Comparison of ENCODE assay signal across 17 cellular contexts in the genomic region with DNA sequence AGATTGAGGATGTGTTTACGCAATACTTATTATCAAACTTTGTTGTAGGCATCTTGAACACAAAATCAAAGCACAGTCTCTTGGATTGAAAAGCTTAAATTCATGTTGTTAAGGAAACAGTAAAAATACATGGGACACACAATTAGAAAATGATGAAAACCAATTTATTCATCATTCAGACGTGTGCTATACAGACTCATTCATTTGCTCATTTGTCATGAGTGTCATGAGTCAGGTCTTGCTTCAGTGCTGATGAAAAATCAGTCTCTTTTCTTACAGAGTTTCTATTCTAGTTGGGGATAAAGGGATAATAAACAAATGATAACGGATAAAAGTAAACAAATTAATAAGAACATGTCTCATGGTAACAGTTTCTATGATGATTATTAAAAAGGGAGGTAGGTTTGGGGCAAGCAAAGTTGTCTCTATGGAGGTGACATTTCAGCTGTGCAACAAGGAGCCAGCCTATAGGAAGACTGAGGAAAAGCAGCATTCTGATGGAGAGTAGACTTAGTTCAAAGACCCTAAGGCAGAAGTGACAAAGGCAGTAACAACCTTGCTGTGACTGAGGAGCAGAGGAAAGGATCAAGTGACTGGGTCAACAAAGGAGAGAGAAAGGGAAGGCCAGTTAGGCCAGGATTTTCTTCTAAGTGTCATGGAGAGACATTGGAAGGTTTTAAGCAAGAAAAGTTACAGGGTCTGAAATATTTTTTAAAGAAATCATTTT.
A peak's percentile ranks its signal among the peaks of the same experiment; 100 is the strongest.
DNase-seq lines count a peak whose midpoint lies in the region; ATAC-seq and TF ChIP-seq lines count a peak whose summit lies in the region.
"Had no signal": no experiment of that assay in that cellular context is flagged by ENCODE, and none has a peak within 500 bp of the region (broad histone marks: within the 10 kb centered on the region; RNA-seq: fewer than 3 reads in every experiment).

No MANE protein-coding gene starts in this region.

- H3K27ac Mint-ChIP-seq in endodermal cell, result no peak overlapping the region

- H3K27ac ChIP-seq in endodermal cell (ENCODE audit: low read depth, low read length), result no peak overlapping the region
- H3K27ac ChIP-seq: 22Rv1, BLaER1 had no signal

- H3K4me1 Mint-ChIP-seq in endodermal cell, result peaks cover 11% of the 10 kb centered on the region

- no peak overlapping the region for H3K9ac ChIP-seq in endodermal cell (ENCODE audit: extremely low read depth, low read length, poor library complexity, severe bottlenecking)
- H3K9ac ChIP-seq: BLaER1 had no signal

- DNase-seq in DMS53 (lab: John Stamatoyannopoulos, UW) (peak; percentile 28), DMS53 treated with DMSO at 0.1 percent for 48 hours (lab: John Stamatoyannopoulos, UW; ENCODE audit: unreplicated experiment) (no peak), endodermal cell (no peak), iPS DF 19.7 (ENCODE audit: low read depth, low spot score) (peak; percentile 2), omental fat pad (ENCODE audit: low spot score) (no peak), SIG-M5 (lab: John Stamatoyannopoulos, UW) (no peak), cerebellum (ENCODE audit: low spot score) (no peak)
- no peak for DNase-seq in stimulated activated CD4-positive, alpha-beta T cell treated with anti-CD3 and anti-CD28 coated beads, Interleukin-12 subunit alpha, Interleukin-12 subunit beta, amount 100 ng/mL, for 4 hours
- DNase-seq: NCI-H1048, NCI-H1694, NCI-H446 treated with DMSO at 0.1 percent for 48 hours, NCI-H82, Right ventricle myocardium superior had no signal

- no peaks in the 10 kb centered on the region for H3K9me3 Mint-ChIP-seq in endodermal cell

- H3K27me3 ChIP-seq in endodermal cell (ENCODE audit: control insufficient read depth, insufficient read depth, low read length, poor library complexity, severe bottlenecking), result no peaks in the 10 kb centered on the region
- H3K27me3 ChIP-seq: BLaER1 had no signal

- H3K4me3 ChIP-seq in endodermal cell (ENCODE audit: low read length), result no peak overlapping the region
- H3K4me3 ChIP-seq: BLaER1, HAP-1 had no signal

- TF ChIP-seq CTCF in endodermal cell (conservative IDR thresholded peaks at IDR 0.05) (peak; percentile 25), omental fat pad (IDR thresholded peaks at IDR 0.05) (no peak)

- no peak overlapping the region for H3K4me3 Mint-ChIP-seq in endodermal cell

- ATAC-seq in omental fat pad (ENCODE audit: low FRiP score), result peak; percentile 87
- ATAC-seq: Panc1 had no signal

- H3K36me3 ChIP-seq in endodermal cell (ENCODE audit: control insufficient read depth, insufficient read depth, low read length), result no peaks in the 10 kb centered on the region
- H3K36me3 ChIP-seq: BLaER1, HAP-1 had no signal

- H3K27me3 Mint-ChIP-seq in endodermal cell (ENCODE audit: insufficient read depth), result no peaks in the 10 kb centered on the region

- WGBS in endodermal cell (ENCODE audit: insufficient coverage in 1 of 2, insufficient read length in 1 of 2), 2 experiments, result 67 to 87% methylated on average over 1 to 3 of the region's 3 CpGs

- H3K9me3 ChIP-seq in endodermal cell (ENCODE audit: control insufficient read depth, low read length), result no peaks in the 10 kb centered on the region
- H3K9me3 ChIP-seq: BLaER1, HAP-1 had no signal

- peaks cover 3% of the 10 kb centered on the region for H3K4me1 ChIP-seq in endodermal cell (ENCODE audit: control insufficient read depth, insufficient read depth, low read length)
- H3K4me1 ChIP-seq: BLaER1, HAP-1 had no signal

- H3K36me3 Mint-ChIP-seq in endodermal cell (ENCODE audit: low read depth), result no peaks in the 10 kb centered on the region

Comparison
In these comparisons a context has a peak if more than half of its experiments do, and no peak if none do; other contexts are left out.
1. DNase-seq: peak in DMS53 (single experiment) and iPS DF 19.7 (single experiment); none in DMS53 treated with DMSO at 0.1 percent for 48 hours (single experiment), endodermal cell (single experiment), omental fat pad (single experiment), SIG-M5 (single experiment), cerebellum (single experiment) and stimulated activated CD4-positive, alpha-beta T cell treated with anti-CD3 and anti-CD28 coated beads, Interleukin-12 subunit alpha, Interleukin-12 subunit beta, amount 100 ng/mL, for 4 hours (single experiment).